In the genomic region with DNA sequence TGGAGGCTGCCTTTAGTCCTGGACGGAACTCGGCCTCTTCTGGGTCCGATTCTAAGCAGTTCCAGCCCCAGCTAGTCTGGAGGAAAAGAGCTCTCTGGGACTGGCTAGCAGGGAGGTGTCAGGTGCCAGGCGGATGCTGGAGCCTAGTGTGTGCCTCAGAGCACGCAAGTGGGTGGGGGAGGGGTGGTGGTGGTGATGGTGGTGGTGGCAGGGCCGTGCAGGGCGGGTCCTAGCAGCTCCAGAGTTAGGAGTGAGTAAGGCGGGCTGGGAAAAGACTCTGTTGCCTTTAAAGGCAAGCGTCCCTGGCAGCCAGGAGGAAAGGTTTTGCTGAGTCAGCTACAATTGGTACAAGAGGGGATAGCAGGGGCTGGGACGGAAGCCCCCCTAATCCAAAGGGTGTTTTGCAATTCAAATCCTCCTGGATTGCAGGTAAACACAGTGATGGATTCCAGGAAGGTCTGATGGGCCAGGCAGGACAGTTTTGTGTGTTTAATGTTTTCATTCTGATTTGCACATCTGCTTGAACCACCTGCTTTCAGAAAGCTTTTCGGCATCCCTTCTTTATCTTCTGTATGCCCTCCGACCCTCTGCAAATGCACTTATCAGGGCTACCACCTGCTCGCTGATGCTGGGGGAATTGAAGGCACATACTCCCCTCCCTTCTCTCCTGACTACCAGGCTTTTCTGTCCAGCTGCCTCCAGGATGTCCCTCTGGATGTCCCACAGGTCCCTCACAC, we compare ENCODE assay signal across 9 cellular contexts. TPM values are rescaled to one million over a fixed set of nuclear protein-coding genes. Genes with fewer than 3 reads are reported as not detected.
DNase-seq lines count a peak whose midpoint lies in the region; ATAC-seq and TF ChIP-seq lines count a peak whose summit lies in the region.
"Had no signal": no experiment of that assay in that cellular context is flagged by ENCODE, and none has a peak within 500 bp of the region (broad histone marks: within the 10 kb centered on the region; RNA-seq: fewer than 3 reads in every experiment).

No MANE protein-coding gene starts in this region.

- no peak for TF ChIP-seq CTCF in uterus (IDR thresholded peaks at IDR 0.05)

- peak overlapping the region; percentile 59 for H3K27ac Mint-ChIP-seq in activated naive CD8-positive, alpha-beta T cell treated with anti-CD3 and anti-CD28 coated beads, Interleukin-2, amount 10 ng/mL, durations not matched to agents 7 days and 5 days
- no peak overlapping the region for H3K27ac Mint-ChIP-seq in activated naive CD8-positive, alpha-beta T cell treated with anti-CD3 and anti-CD28 coated beads for 36 hours

- TF ChIP-seq POLR2A in uterus (IDR thresholded peaks at IDR 0.05): no peak

- no peaks in the 10 kb centered on the region for H3K9me3 Mint-ChIP-seq in activated naive CD8-positive, alpha-beta T cell treated with anti-CD3 and anti-CD28 coated beads, Interleukin-2, amount 10 ng/mL, durations not matched to agents 7 days and 5 days
- H3K9me3 Mint-ChIP-seq in activated naive CD8-positive, alpha-beta T cell treated with anti-CD3 and anti-CD28 coated beads for 36 hours: no peaks in the 10 kb centered on the region

- H3K36me3 Mint-ChIP-seq in activated naive CD8-positive, alpha-beta T cell treated with anti-CD3 and anti-CD28 coated beads, Interleukin-2, amount 10 ng/mL, durations not matched to agents 7 days and 5 days: peaks cover 6% of the 10 kb centered on the region
- peaks cover 2% of the 10 kb centered on the region for H3K36me3 Mint-ChIP-seq in activated naive CD8-positive, alpha-beta T cell treated with anti-CD3 and anti-CD28 coated beads for 36 hours

- peaks cover 39% of the 10 kb centered on the region for H3K4me1 ChIP-seq in iPS-15b (ENCODE audit: control insufficient read depth, insufficient read depth, low read length)
- H3K4me1 ChIP-seq in uterus: no peaks in the 10 kb centered on the region

- H3K9me3 ChIP-seq in iPS-15b (ENCODE audit: control insufficient read depth, insufficient read depth, low read length) (no peaks in the 10 kb centered on the region), uterus (no peaks in the 10 kb centered on the region)
- H3K9me3 ChIP-seq: psoas muscle had no signal

- H3K9ac ChIP-seq in iPS-15b (ENCODE audit: low read depth, low read length): peak overlapping the region; percentile 58

- no peaks in the 10 kb centered on the region for H3K36me3 ChIP-seq in iPS-15b (ENCODE audit: control insufficient read depth, insufficient read depth, low read length)
- no peaks in the 10 kb centered on the region for H3K36me3 ChIP-seq in uterus

- intact Hi-C loops in uterus (cut with DNase I; ENCODE audit: low total_unique reads): no loop called here

- peaks cover 20% of the 10 kb centered on the region for H3K4me1 Mint-ChIP-seq in activated naive CD8-positive, alpha-beta T cell treated with anti-CD3 and anti-CD28 coated beads, Interleukin-2, amount 10 ng/mL, durations not matched to agents 7 days and 5 days
- peaks cover 28% of the 10 kb centered on the region for H3K4me1 Mint-ChIP-seq in activated naive CD8-positive, alpha-beta T cell treated with anti-CD3 and anti-CD28 coated beads for 36 hours

- ATAC-seq in activated naive CD8-positive, alpha-beta T cell treated with anti-CD3 and anti-CD28 coated beads, Interleukin-2, amount 10 ng/mL, durations not matched to agents 7 days and 5 days (ENCODE audit: low read depth): no peak
- no peak for ATAC-seq in GM21717 (IDR thresholded peaks at IDR 0.05; ENCODE audit: unreplicated experiment)
- ATAC-seq: psoas muscle had no signal

- peak overlapping the region in 1 of 2 donors; percentile 37 for H3K27ac ChIP-seq in uterus
- H3K27ac ChIP-seq: psoas muscle had no signal

- H3K27me3 ChIP-seq in iPS-15b (ENCODE audit: control insufficient read depth, insufficient read depth, low read length) (no peaks in the 10 kb centered on the region), uterus (no peaks in the 10 kb centered on the region)

- POLR2A ChIA-PET in activated naive CD8-positive, alpha-beta T cell treated with anti-CD3 and anti-CD28 coated beads, Interleukin-2, amount 10 ng/mL, durations not matched to agents 7 days and 5 days (lab: Charles Lee): interaction anchor here (0.9 to 1.3 kb wide), 2 partner anchors 39 to 196 kb away, joined by 3 read pairs; a partner anchor contains a TSS

- H3K27me3 Mint-ChIP-seq in activated naive CD8-positive, alpha-beta T cell treated with anti-CD3 and anti-CD28 coated beads, Interleukin-2, amount 10 ng/mL, durations not matched to agents 7 days and 5 days: no peaks in the 10 kb centered on the region
- H3K27me3 Mint-ChIP-seq in activated naive CD8-positive, alpha-beta T cell treated with anti-CD3 and anti-CD28 coated beads for 36 hours: peaks cover 4% of the 10 kb centered on the region

- H3K4me3 Mint-ChIP-seq in activated naive CD8-positive, alpha-beta T cell treated with anti-CD3 and anti-CD28 coated beads, Interleukin-2, amount 10 ng/mL, durations not matched to agents 7 days and 5 days: peak overlapping the region; percentile 15
- H3K4me3 Mint-ChIP-seq in activated naive CD8-positive, alpha-beta T cell treated with anti-CD3 and anti-CD28 coated beads for 36 hours: no peak overlapping the region

- H3K4me3 ChIP-seq in iPS-15b (ENCODE audit: low read depth, low read length): peak overlapping the region; percentile 21
- no peak overlapping the region for H3K4me3 ChIP-seq in uterus
- H3K4me3 ChIP-seq: psoas muscle had no signal

- no peak for DNase-seq in activated naive CD8-positive, alpha-beta T cell treated with anti-CD3 and anti-CD28 coated beads, Interleukin-2, amount 10 ng/mL, durations not matched to agents 7 days and 5 days
- no peak for DNase-seq in activated naive CD8-positive, alpha-beta T cell treated with anti-CD3 and anti-CD28 coated beads for 36 hours
- DNase-seq in SK-N-DZ (ENCODE audit: low spot score) (peak; percentile 48), uterus (peak; percentile 39 to 67), cerebellar cortex (ENCODE audit: low spot score) (no peak)
- DNase-seq in stimulated activated CD4-positive, alpha-beta T cell treated with anti-CD3 and anti-CD28 coated beads, Interleukin-4, amount 100 ng/mL, for 24 hours: no peak
- DNase-seq: psoas muscle had no signal

RNA-seq across cellular contexts. Expression of a gene that starts 4.1 kb away (rescaled TPM):
- total RNA-seq in activated naive CD8-positive, alpha-beta T cell treated with anti-CD3 and anti-CD28 coated beads, Interleukin-2, amount 10 ng/mL, durations not matched to agents 7 days and 5 days: 10 to 100 TPM; 80.8 to 82.3 TPM
- total RNA-seq in activated naive CD8-positive, alpha-beta T cell treated with anti-CD3 and anti-CD28 coated beads for 36 hours: 100 to 1,000 TPM; 105 to 114 TPM
- 33.7 and 85.1 TPM in 2 replicates for polyA plus RNA-seq in SK-N-DZ (2014; cell fraction: cytosol; rRNA removed)
- polyA plus RNA-seq in SK-N-DZ (2014; cell fraction: nucleus; rRNA removed): 30.9 and 37.5 TPM in 2 replicates
- 10 to 100 TPM in 3 of 4 donors, 1 to 10 TPM in 1; 4.6 to 76.2 (median 28.2) TPM for total RNA-seq in uterus

Comparison
In these comparisons a context has a peak if more than half of its experiments do, and no peak if none do; other contexts are left out.
1. DNase-seq: peak in SK-N-DZ (single experiment) and uterus (2 of 2); none in activated naive CD8-positive, alpha-beta T cell treated with anti-CD3 and anti-CD28 coated beads, Interleukin-2, amount 10 ng/mL, durations not matched to agents 7 days and 5 days (single experiment), activated naive CD8-positive, alpha-beta T cell treated with anti-CD3 and anti-CD28 coated beads for 36 hours (single experiment), cerebellar cortex (single experiment) and stimulated activated CD4-positive, alpha-beta T cell treated with anti-CD3 and anti-CD28 coated beads, Interleukin-4, amount 100 ng/mL, for 24 hours (single experiment).